In genomic region chr11:70167723-70168404, GRCh38 we compare ENCODE assay signal across 21 cellular contexts.
"Had no signal": no experiment of that assay in that cellular context is flagged by ENCODE, and none has a peak within 500 bp of the region (broad histone marks: within the 10 kb centered on the region; RNA-seq: fewer than 3 reads in every experiment).

No MANE protein-coding gene starts in this region.

- H3K36me3 ChIP-seq: left ventricle myocardium inferior, neutrophil, pancreas, upper lobe of left lung had no signal

- H3K4me1 ChIP-seq: left ventricle myocardium inferior, pancreas, testis, upper lobe of left lung had no signal

- H3K36me3 Mint-ChIP-seq: immature natural killer cell; natural killer cell treated with Interleukin-12 subunit alpha and Interleukin-12 subunit beta and Interleukin-15 and Interleukin-18, amount 100 ng/mL, for 72 hours had no signal

- H3K27me3 ChIP-seq: pancreas, testis, upper lobe of left lung had no signal

- H3K27ac ChIP-seq: left ventricle myocardium inferior, neutrophil, pancreas, testis, upper lobe of left lung had no signal

- ATAC-seq: activated CD4-positive, CD25-positive, alpha-beta regulatory T cell treated with anti-CD3 and anti-CD28 coated beads, Interleukin-2, amount 50 U/mL, for 24 hours; activated CD8-positive, alpha-beta T cell treated with anti-CD3 and anti-CD28 coated beads, Interleukin-2, amount 10 ng/mL, durations not matched to agents 7 days and 5 days; activated naive CD8-positive, alpha-beta T cell treated with anti-CD3 and anti-CD28 coated beads, Interleukin-2, amount 50 U/mL, for 24 hours; pancreas had no signal

- H3K4me3 ChIP-seq: left ventricle myocardium inferior, pancreas, testis, upper lobe of left lung had no signal

- DNase-seq: activated CD4-positive, alpha-beta T cell treated with anti-CD3 and anti-CD28 coated beads, Interleukin-2, amount 50 U/mL, for 1 hour; activated CD8-positive, alpha-beta T cell treated with anti-CD3 and anti-CD28 coated beads, Interleukin-2, amount 10 ng/mL, durations not matched to agents 7 days and 5 days; activated gamma-delta T cell; activated naive CD4-positive, alpha-beta T cell treated with anti-CD3 and anti-CD28 coated beads, Interleukin-2, amount 50 U/mL, for 16 hours; activated naive CD8-positive, alpha-beta T cell treated with anti-CD3 and anti-CD28 coated beads, Interleukin-2, amount 50 U/mL, for 24 hours; caudate nucleus; effector CD4-positive, alpha-beta T cell; foreskin melanocyte; immature natural killer cell; kidney glomerular epithelial cell; left ventricle myocardium inferior; pancreas; stimulated activated CD4-positive, alpha-beta T cell treated with anti-CD3 and anti-CD28 coated beads, Interleukin-12 subunit alpha, Interleukin-12 subunit beta, amount 100 ng/mL, for 4 hours; stimulated activated CD4-positive, alpha-beta T cell treated with anti-CD3 and anti-CD28 coated beads, Interleukin-4, amount 100 ng/mL, for 4 hours; testis; upper lobe of left lung had no signal

- H3K9me3 Mint-ChIP-seq: activated naive CD8-positive, alpha-beta T cell treated with anti-CD3 and anti-CD28 coated beads, Interleukin-2, amount 50 U/mL, for 24 hours; activated T-helper 1 cell treated with anti-CD3 and anti-CD28 coated beads, Interleukin-12 subunit alpha, Interleukin-12 subunit beta, Interleukin-2, Interleukin-4 antibody, amounts not matched to agents 30 ng/mL and 10 ng/mL and 1 ng/mL, durations not matched to agents 14 hours and 24 hours and 36 hours; dendritic cell treated with granulocyte-macrophage colony-stimulating factor and Interleukin-4, amounts not matched to agents 40 ng/mL and 50 ng/mL, for 4 days; immature natural killer cell; natural killer cell treated with Interleukin-12 subunit alpha and Interleukin-12 subunit beta and Interleukin-15 and Interleukin-18, amount 100 ng/mL, for 72 hours had no signal

- H3K9me3 ChIP-seq: left ventricle myocardium inferior, neutrophil, pancreas, testis, upper lobe of left lung had no signal

- H3K4me1 Mint-ChIP-seq: activated naive CD8-positive, alpha-beta T cell treated with anti-CD3 and anti-CD28 coated beads, Interleukin-2, amount 50 U/mL, for 24 hours; immature natural killer cell had no signal

- H3K27ac Mint-ChIP-seq: activated CD8-positive, alpha-beta T cell treated with anti-CD3 and anti-CD28 coated beads, Interleukin-2, amount 10 ng/mL, durations not matched to agents 7 days and 5 days; activated naive CD8-positive, alpha-beta T cell treated with anti-CD3 and anti-CD28 coated beads, Interleukin-2, amount 50 U/mL, for 24 hours; activated T-helper 1 cell treated with anti-CD3 and anti-CD28 coated beads, Interleukin-12 subunit alpha, Interleukin-12 subunit beta, Interleukin-2, Interleukin-4 antibody, amounts not matched to agents 30 ng/mL and 10 ng/mL and 1 ng/mL, durations not matched to agents 14 hours and 24 hours and 36 hours; dendritic cell treated with granulocyte-macrophage colony-stimulating factor and Interleukin-4, amounts not matched to agents 40 ng/mL and 50 ng/mL, for 4 days; immature natural killer cell; natural killer cell treated with Interleukin-12 subunit alpha and Interleukin-12 subunit beta and Interleukin-15 and Interleukin-18, amount 100 ng/mL, for 72 hours had no signal

- H3K4me3 Mint-ChIP-seq: activated CD8-positive, alpha-beta T cell treated with anti-CD3 and anti-CD28 coated beads, Interleukin-2, amount 10 ng/mL, durations not matched to agents 7 days and 5 days; activated naive CD8-positive, alpha-beta T cell treated with anti-CD3 and anti-CD28 coated beads, Interleukin-2, amount 50 U/mL, for 24 hours; activated T-helper 1 cell treated with anti-CD3 and anti-CD28 coated beads, Interleukin-12 subunit alpha, Interleukin-12 subunit beta, Interleukin-2, Interleukin-4 antibody, amounts not matched to agents 30 ng/mL and 10 ng/mL and 1 ng/mL, durations not matched to agents 14 hours and 24 hours and 36 hours; dendritic cell treated with granulocyte-macrophage colony-stimulating factor and Interleukin-4, amounts not matched to agents 40 ng/mL and 50 ng/mL, for 4 days; immature natural killer cell; natural killer cell treated with Interleukin-12 subunit alpha and Interleukin-12 subunit beta and Interleukin-15 and Interleukin-18, amount 100 ng/mL, for 72 hours had no signal
